ENCODE assay signal across 22 cellular contexts in the genomic region with DNA sequence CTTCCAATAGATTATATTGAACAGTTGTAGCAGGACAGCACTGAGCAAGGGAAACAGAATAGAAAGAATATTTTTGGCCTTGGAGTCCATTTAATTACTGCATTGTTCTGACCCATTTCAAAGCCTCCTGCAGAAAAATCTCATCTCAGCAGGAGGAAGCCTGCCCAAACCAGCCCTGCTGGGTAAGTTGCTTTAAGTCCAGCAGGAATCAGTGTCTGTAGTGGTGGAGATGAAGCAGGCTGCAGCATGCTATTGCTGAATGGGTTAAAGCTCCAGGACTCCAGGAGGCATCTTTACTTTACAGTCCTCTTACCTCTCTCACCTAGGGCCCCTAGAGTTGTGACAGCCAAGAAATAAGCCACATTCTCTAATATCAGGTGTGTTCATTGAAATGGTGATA.
"Had no signal": no experiment of that assay in that cellular context is flagged by ENCODE, and none has a peak within 500 bp of the region (broad histone marks: within the 10 kb centered on the region; RNA-seq: fewer than 3 reads in every experiment).

No MANE protein-coding gene starts in this region.

- H3K4me3 ChIP-seq: hepatocyte, stomach, suprapubic skin, tibial nerve had no signal

- H3K27me3 ChIP-seq: hepatocyte, stomach, suprapubic skin, tibial nerve had no signal

- H3K36me3 ChIP-seq: stomach, suprapubic skin, tibial nerve had no signal

- H3K79me2 ChIP-seq: hepatocyte had no signal

- DNase-seq: activated CD4-positive, alpha-beta T cell treated with anti-CD3 and anti-CD28 coated beads for 4 hours; activated CD4-positive, alpha-beta T cell treated with anti-CD3 and anti-CD28 coated beads, Interleukin-2, amount 50 U/mL, for 48 hours; activated CD4-positive, CD25-positive, alpha-beta regulatory T cell; activated CD8-positive, alpha-beta memory T cell treated with anti-CD3 and anti-CD28 coated beads, Interleukin-2, amount 50 U/mL, for 48 hours; activated effector memory CD4-positive, alpha-beta T cell treated with Interleukin-2 at 50 U/mL for 16 hours; activated naive CD4-positive, alpha-beta T cell treated with anti-CD3 and anti-CD28 coated beads for 36 hours; activated naive CD8-positive, alpha-beta T cell treated with anti-CD3 and anti-CD28 coated beads, Interleukin-2, amount 10 ng/mL, durations not matched to agents 7 days and 5 days; activated T-cell treated with anti-CD3 and anti-CD28 coated beads, Interleukin-2, amount 50 U/mL, for 4 hours; amniotic stem cell; glutamatergic neuron; left colon; naive B cell; posterior cingulate gyrus; small intestine; stimulated activated CD4-positive, alpha-beta T cell treated with anti-CD3 and anti-CD28 coated beads, Interleukin-2, amount 100 ng/mL, for 24 hours; stomach; T-cell had no signal

- H3K4me2 ChIP-seq: hepatocyte had no signal

- H3K9me3 ChIP-seq: stomach, suprapubic skin, tibial nerve had no signal

- H3K27ac ChIP-seq: hepatocyte, suprapubic skin, tibial nerve had no signal

- ATAC-seq: activated T-cell treated with anti-CD3 and anti-CD28 coated beads, Interleukin-2, amount 50 U/mL, for 4 hours; left colon; sciatic nerve; stimulated activated memory B cell treated with anti-CD40 and anti-IgM and Interleukin-4, amounts not matched to agents 10 μg/mL and 1 μg/mL and 100 μg/mL, for 72 hours; T-cell had no signal

- H2AFZ ChIP-seq: hepatocyte had no signal

- H3K4me1 ChIP-seq: stomach had no signal
